In genomic region chr3:12601072-12601471, GRCh38 we compare ENCODE assay signal across 2 cellular contexts.
TF ChIP-seq lines count a peak whose summit lies in the region.

No MANE protein-coding gene starts in this region.

TF ChIP-seq in HCT116, 20 proteins besides CTCF, POLR2A, EP300 and RAD21 (continued from another document):
- TF ChIP-seq ZBTB33 (IDR thresholded peaks at IDR 0.05; ENCODE audit: extremely low read depth, insufficient replicate concordance, low read length) (no peak), FOSL1 (IDR thresholded peaks at IDR 0.05; ENCODE audit: low read depth) (no peak), SIN3A (IDR thresholded peaks at IDR 0.05; ENCODE audit: low read depth) (no peak), YY1 (IDR thresholded peaks at IDR 0.05; ENCODE audit: extremely low read depth, insufficient replicate concordance, low read depth, low read length) (no peak), EZH2phosphoT487 (IDR thresholded peaks at IDR 0.05; ENCODE audit: borderline replicate concordance) (no peak), REST (IDR thresholded peaks at IDR 0.05; ENCODE audit: low read depth) (no peak), SRF (IDR thresholded peaks at IDR 0.05; ENCODE audit: low read depth) (no peak), CBX3 (IDR thresholded peaks at IDR 0.05; ENCODE audit: low read depth) (no peak), EZH2 (IDR thresholded peaks at IDR 0.05) (no peak), ELF1 (IDR thresholded peaks at IDR 0.05; ENCODE audit: borderline replicate concordance, low read depth) (no peak), ZFX (IDR thresholded peaks at IDR 0.05) (no peak), ATF3 (IDR thresholded peaks at IDR 0.05) (no peak), CEBPB (IDR thresholded peaks at IDR 0.05; ENCODE audit: low read depth) (no peak), JUND (IDR thresholded peaks at IDR 0.05) (no peak), ZNF274 (IDR thresholded peaks at IDR 0.05; ENCODE audit: low read depth, low read length) (no peak)
TF ChIP-seq in HCT116: peak in this region for 0.

TF ChIP-seq in liver, 16 proteins besides CTCF, POLR2A, EP300 and RAD21 (continued from another document):
- no peak for TF ChIP-seq ZBTB33 (IDR thresholded peaks at IDR 0.05)
- no peak for TF ChIP-seq REST (IDR thresholded peaks at IDR 0.05)
- no peak for TF ChIP-seq FOXA1 (IDR thresholded peaks at IDR 0.05)
- no peak for TF ChIP-seq EGR1 (IDR thresholded peaks at IDR 0.05; ENCODE audit: low read depth in 2 of 2)
- TF ChIP-seq FOXA2 (IDR thresholded peaks at IDR 0.05), result no peak
- TF ChIP-seq SP1 (IDR thresholded peaks at IDR 0.05), result no peak
- no peak for TF ChIP-seq RXRA (IDR thresholded peaks at IDR 0.05)
- no peak for TF ChIP-seq GABPA (IDR thresholded peaks at IDR 0.05 in 1 of 2, conservative IDR thresholded peaks at IDR 0.05 in 1 of 2)
- no peak for TF ChIP-seq JUND (IDR thresholded peaks at IDR 0.05)
- TF ChIP-seq HNF4A (conservative IDR thresholded peaks at IDR 0.05), result no peak
- TF ChIP-seq ATF3 (IDR thresholded peaks at IDR 0.05), result no peak
- no peak for TF ChIP-seq TAF1 (conservative IDR thresholded peaks at IDR 0.05)
